In genomic region chr12:49293056-49293956, GRCh38 we compare ENCODE assay signal across 12 cellular contexts. TPM values are rescaled to one million over a fixed set of nuclear protein-coding genes. Genes with fewer than 3 reads are reported as not detected.
DNase-seq lines count a peak whose midpoint lies in the region; ATAC-seq and TF ChIP-seq lines count a peak whose summit lies in the region.
"Had no signal": no experiment of that assay in that cellular context is flagged by ENCODE, and none has a peak within 500 bp of the region (broad histone marks: within the 10 kb centered on the region; RNA-seq: fewer than 3 reads in every experiment).

No MANE protein-coding gene starts in this region.

- ATAC-seq in HCT116, result no peak
- ATAC-seq in heart right ventricle, result peak; percentile 36 to 72 (median 56)
- ATAC-seq in sciatic nerve, result peak; percentile 56
- ATAC-seq in GM21360 (IDR thresholded peaks at IDR 0.05; ENCODE audit: unreplicated experiment), result no peak
- ATAC-seq: natural killer cell, T-cell had no signal

- RAD21 ChIA-PET in HCT116 (lab: Charles Lee; ENCODE audit: low non-redundant PET in 1 of 2, low total read pairs in 2 of 2, uncharacterized antibody in 2 of 2, unreplicated experiment in 2 of 2), result no interaction called here

- no peaks in the 10 kb centered on the region for H3K79me2 ChIP-seq in HCT116 (ENCODE audit: insufficient read depth, low read length)

- TF ChIP-seq CTCF in HCT116 (IDR thresholded peaks at IDR 0.05 in 2 of 3, conservative IDR thresholded peaks at IDR 0.05 in 1 of 3; ENCODE audit: borderline replicate concordance in 1 of 3, insufficient read depth in 1 of 3, low read depth in 2 of 3, low read length in 2 of 3) (no peak), heart right ventricle (IDR thresholded peaks at IDR 0.05) (no peak), HFFc6 (IDR thresholded peaks at IDR 0.05) (no peak)

- intact Hi-C loops in HCT116 (cut with micrococcal nuclease) (no loop called here), heart right ventricle (cut with DNase I) (loop anchor here in 4 of 10 donors (5.0 to 10.0 kb wide), 3 partner anchors 44 to 51 kb away; partner anchors contain the start of genes C1QL4 (in 2 of the 4) and DNAJC22 (in 1 of the 4)), sciatic nerve (cut with DNase I) (no loop called here)

- POLR2A ChIA-PET in HCT116 (lab: Charles Lee), result interaction anchor here (0.6 kb wide), 1 partner anchor 27 kb away, joined by 4 read pairs; no protein-coding TSS in a partner anchor

- H3K27ac ChIP-seq in HCT116 (ENCODE audit: low read depth, low read length) (no peak overlapping the region; the same call in 1 of the 2 replicates), heart right ventricle (no peak overlapping the region)

- DNase-seq in HCT116 (ENCODE audit: low read depth, low spot score) (no peak), NCI-H69 (lab: John Stamatoyannopoulos, UW) (peak; percentile 90), heart right ventricle (peak; percentile 27 to 58), sciatic nerve (ENCODE audit: low spot score) (no peak), HFFc6 (no peak)
- no peak for DNase-seq in activated CD4-positive, alpha-beta T cell treated with anti-CD3 and anti-CD28 coated beads, Interleukin-2, amount 50 U/mL, for 48 hours
- no peak for DNase-seq in stimulated activated CD4-positive, alpha-beta T cell treated with anti-CD3 and anti-CD28 coated beads, Interleukin-12 subunit alpha, Interleukin-12 subunit beta, amount 100 ng/mL, for 4 hours
- DNase-seq: MM.1S; natural killer cell; stimulated activated CD4-positive, alpha-beta T cell treated with anti-CD3 and anti-CD28 coated beads, Interleukin-4, amount 100 ng/mL, for 1 hour; T-cell had no signal

- no peak for TF ChIP-seq RAD21 in HCT116 (IDR thresholded peaks at IDR 0.05; ENCODE audit: low read depth)

- H3K9ac ChIP-seq in HCT116 (ENCODE audit: low read length), result no peak overlapping the region

- peaks cover 10 to 29% of the 10 kb centered on the region in 2 experiments; a peak in 3 of 4 replicates for H3K4me1 ChIP-seq in HCT116 (ENCODE audit: control insufficient read depth in 1 of 2, insufficient read depth in 2 of 2, low read length in 2 of 2)
- peaks cover 12 to 40% (median 33%) of the 10 kb centered on the region in 9 donors for H3K4me1 ChIP-seq in heart right ventricle

- peaks cover 3% of the 10 kb centered on the region for H3K4me1 Mint-ChIP-seq in HFFc6 (ENCODE audit: low read depth)

- H3K27ac Mint-ChIP-seq in HFFc6, result no peak overlapping the region
- H3K27ac Mint-ChIP-seq: natural killer cell, T-cell had no signal

- no peak overlapping the region for H2AFZ ChIP-seq in HCT116 (ENCODE audit: low read depth, low read length, poor library complexity, severe bottlenecking)

- H3K4me2 ChIP-seq in HCT116 (ENCODE audit: low read length), result no peak overlapping the region

- H3K4me3 Mint-ChIP-seq in HFFc6, result no peak overlapping the region
- H3K4me3 Mint-ChIP-seq: natural killer cell, T-cell had no signal

- H3K9me3 Mint-ChIP-seq in HFFc6, result no peaks in the 10 kb centered on the region
- H3K9me3 Mint-ChIP-seq: natural killer cell, T-cell had no signal

- no peaks in the 10 kb centered on the region for H3K36me3 Mint-ChIP-seq in HFFc6 (ENCODE audit: low read depth)
- H3K36me3 Mint-ChIP-seq: natural killer cell, T-cell had no signal

- no peak for TF ChIP-seq POLR2A in HCT116 (IDR thresholded peaks at IDR 0.05; ENCODE audit: borderline replicate concordance, extremely low read depth, insufficient read depth, insufficient read length)

- H3K4me3 ChIP-seq in HCT116 (replicated peaks in 1 of 2; ENCODE audit: low read depth in 1 of 2, low read length in 2 of 2) (no peak overlapping the region), heart right ventricle (peak overlapping the region in 5 of 10 donors; percentile 5 to 25 (median 11))

- H3K9me2 ChIP-seq in HCT116 (ENCODE audit: insufficient read depth), result no peaks in the 10 kb centered on the region

- BruUV-seq in HCT116 (replicated peaks; lab: Mats Ljungman, UMichigan), result no TSS peak

- peaks cover 22% of the 10 kb centered on the region for H3K27me3 Mint-ChIP-seq in HFFc6 (ENCODE audit: insufficient read depth)

- H3K9me3 ChIP-seq in HCT116 (ENCODE audit: control insufficient read depth in 1 of 2, insufficient read depth in 1 of 2, low read depth in 1 of 2, low read length in 2 of 2), result no peaks in the 10 kb centered on the region
- H3K9me3 ChIP-seq in heart right ventricle, result no peaks in the 10 kb centered on the region

- H3K27me3 ChIP-seq in HCT116 (ENCODE audit: insufficient read depth, low read length) (no peaks in the 10 kb centered on the region), heart right ventricle (peaks cover 26 to 50% (median 39%) of the 10 kb centered on the region in 7 donors)

- H4K20me1 ChIP-seq in HCT116 (ENCODE audit: insufficient read depth), result no peaks in the 10 kb centered on the region

- WGBS in heart right ventricle, 2 donors, result 27% methylated on average over 17 to 18 of the region's 18 CpGs

- CTCF ChIA-PET in HCT116 (lab: Charles Lee), result interaction anchor here (0.5 to 4.5 kb wide), 5 partner anchors 10 to 65 kb away, joined by 3 to 23 read pairs (median 3); no protein-coding TSS in a partner anchor

- no peaks in the 10 kb centered on the region for H3K36me3 ChIP-seq in HCT116 (ENCODE audit: control insufficient read depth in 1 of 2, insufficient read depth in 2 of 2, low read length in 2 of 2)
- H3K36me3 ChIP-seq in heart right ventricle, result no peaks in the 10 kb centered on the region

TF ChIP-seq in HCT116, 20 proteins besides CTCF, POLR2A, EP300 and RAD21:
- TF ChIP-seq FOSL1 (IDR thresholded peaks at IDR 0.05; ENCODE audit: low read depth) (no peak), POLR2AphosphoS5 (IDR thresholded peaks at IDR 0.05; ENCODE audit: low read depth, low read length) (0 out of 2 replicates have a peak, but pooled peaks have one; percentile 13), ATF3 (IDR thresholded peaks at IDR 0.05) (no peak)

RNA-seq across cellular contexts. Expression of gene PRPH, which starts 1.6 kb away (rescaled TPM):
- total RNA-seq in HCT116 (2021; ENCODE audit: unreplicated experiment) (6.7 TPM), heart right ventricle (under 1 TPM in 5 of 10 donors, not detected in 5; 0.10 to 0.64 (median 0.47) TPM), sciatic nerve (3.7 TPM)
- 13.6 and 17.7 TPM in 2 replicates for polyA plus RNA-seq in HCT116 (2012)
- polyA plus RNA-seq in heart right ventricle, result under 1 TPM; 0.35 to 0.51 TPM
- not detected for total RNA-seq in HFFc6 (2021; fragmentation: NEBNext Ultra II Directional; extraction: Animal tissue kit (Norgen Biotek cat#: 25700))
- total RNA-seq: natural killer cell, T-cell had no signal

RNA-seq across cellular contexts. Expression of gene TUBA1C, which starts 28.4 kb away (rescaled TPM):
- total RNA-seq in HCT116 (2021; ENCODE audit: unreplicated experiment) (571 TPM), heart right ventricle (100 to 1,000 TPM in 2 of 10 donors, 10 to 100 TPM in 8; 25.9 to 106 (median 53.1) TPM), sciatic nerve (59.8 TPM)
- polyA plus RNA-seq in HCT116 (2012), result 1,132 and 1,135 TPM in 2 replicates
- polyA plus RNA-seq in heart right ventricle, result 100 to 1,000 TPM in 1 of 2 donors, 10 to 100 TPM in 1; 24.5 to 389 TPM
- total RNA-seq in HFFc6 (2021; fragmentation: NEBNext Ultra II Directional; extraction: Animal tissue kit (Norgen Biotek cat#: 25700)), result 1,000 to 10,000 TPM in 3 of 6 experiments, 100 to 1,000 TPM in 3; 571 to 1,139 (median 936) TPM

RNA-seq across cellular contexts. Expression of gene TROAP, which starts 29.7 kb away (rescaled TPM):
- total RNA-seq in HCT116 (2021; ENCODE audit: unreplicated experiment) (99.1 TPM), heart right ventricle (1 to 10 TPM in 2 of 10 donors, under 1 TPM in 5, not detected in 3; 0.40 to 4.9 (median 0.72) TPM), sciatic nerve (0.58 TPM)
- 96.2 and 124 TPM in 2 replicates for polyA plus RNA-seq in HCT116 (2012)
- polyA plus RNA-seq in heart right ventricle, result 1 to 10 TPM in 1 of 2 donors, under 1 TPM in 1; 0.20 to 1.3 TPM
- total RNA-seq in HFFc6 (2021; fragmentation: NEBNext Ultra II Directional; extraction: Animal tissue kit (Norgen Biotek cat#: 25700)), result 10 to 100 TPM; 14.1 to 37.4 (median 34.5) TPM

RNA-seq across cellular contexts. Expression of gene C1QL4, which starts 43.7 kb away (rescaled TPM):
- total RNA-seq in HCT116 (2021; ENCODE audit: unreplicated experiment), result 8.1 TPM
- 6.4 and 8.2 TPM in 2 replicates for polyA plus RNA-seq in HCT116 (2012)
- not detected for total RNA-seq in heart right ventricle
- not detected for polyA plus RNA-seq in heart right ventricle
- total RNA-seq in sciatic nerve, result not detected
- under 1 TPM in 5 of 6 experiments, not detected in 1; 0.14 to 0.48 (median 0.28) TPM for total RNA-seq in HFFc6 (2021; fragmentation: NEBNext Ultra II Directional; extraction: Animal tissue kit (Norgen Biotek cat#: 25700))
- total RNA-seq: natural killer cell, T-cell had no signal

RNA-seq across cellular contexts. Expression of gene DNAJC22, which starts 53.4 kb away (rescaled TPM):
- 27.7 TPM for total RNA-seq in HCT116 (2021; ENCODE audit: unreplicated experiment)
- 9.8 and 12.1 TPM in 2 replicates for polyA plus RNA-seq in HCT116 (2012)
- total RNA-seq in heart right ventricle, result under 1 TPM in 7 of 10 donors, not detected in 3; 0.17 to 0.59 (median 0.26) TPM
- under 1 TPM in 1 of 2 donors, not detected in 1; 0.01 TPM for polyA plus RNA-seq in heart right ventricle
- not detected for total RNA-seq in sciatic nerve
- 1 to 10 TPM in 4 of 6 experiments, under 1 TPM in 2; 0.38 to 4.1 (median 2.6) TPM for total RNA-seq in HFFc6 (2021; fragmentation: NEBNext Ultra II Directional; extraction: Animal tissue kit (Norgen Biotek cat#: 25700))
- total RNA-seq: natural killer cell had no signal

Comparison
In these comparisons a context has a peak if more than half of its experiments do, and no peak if none do; other contexts are left out.
1. ATAC-seq: peak in heart right ventricle (8 of 8) and sciatic nerve (single experiment); none in HCT116 (single experiment) and GM21360 (single experiment).
2. DNase-seq: peak in NCI-H69 (single experiment) and heart right ventricle (2 of 2); none in HCT116 (single experiment), sciatic nerve (single experiment), activated CD4-positive, alpha-beta T cell treated with anti-CD3 and anti-CD28 coated beads, Interleukin-2, amount 50 U/mL, for 48 hours (0 of 2), stimulated activated CD4-positive, alpha-beta T cell treated with anti-CD3 and anti-CD28 coated beads, Interleukin-12 subunit alpha, Interleukin-12 subunit beta, amount 100 ng/mL, for 4 hours (single experiment) and HFFc6 (single experiment).